13 cellular contexts compared by ENCODE assay signal in genomic region chr11:95084509-95084908, GRCh38. TPM values are rescaled to one million over a fixed set of nuclear protein-coding genes. Genes with fewer than 3 reads are reported as not detected.
DNase-seq lines count a peak whose midpoint lies in the region; ATAC-seq and TF ChIP-seq lines count a peak whose summit lies in the region.
"Had no signal": no experiment of that assay in that cellular context is flagged by ENCODE, and none has a peak within 500 bp of the region (broad histone marks: within the 10 kb centered on the region; RNA-seq: fewer than 3 reads in every experiment).

No MANE protein-coding gene starts in this region.

- peaks cover 42% of the 10 kb centered on the region for H3K4me1 Mint-ChIP-seq in activated CD4-positive, alpha-beta T cell treated with anti-CD3 and anti-CD28 coated beads for 36 hours
- peaks cover 29% of the 10 kb centered on the region for H3K4me1 Mint-ChIP-seq in activated CD4-positive, alpha-beta T cell treated with anti-CD3 and anti-CD28 coated beads, Interleukin-2, amount 10 ng/mL, durations not matched to agents 7 days and 5 days
- peaks cover 49% of the 10 kb centered on the region for H3K4me1 Mint-ChIP-seq in stimulated activated naive CD8-positive, alpha-beta T cell treated with anti-CD3 and anti-CD28 coated beads, Interleukin-15, amount 100 ng/mL, for 72 hours

- H3K27ac ChIP-seq in cingulate gyrus (ENCODE audit: low read depth, low read length) = peak overlapping the region; percentile 26
- H3K27ac ChIP-seq: gastrocnemius medialis had no signal

- peak overlapping the region; percentile 87 for H3K27ac Mint-ChIP-seq in activated CD4-positive, alpha-beta T cell treated with anti-CD3 and anti-CD28 coated beads for 36 hours
- no peak overlapping the region for H3K27ac Mint-ChIP-seq in activated CD4-positive, alpha-beta T cell treated with anti-CD3 and anti-CD28 coated beads, Interleukin-2, amount 10 ng/mL, durations not matched to agents 7 days and 5 days
- peak overlapping the region in 1 of 2 donors; percentile 80 for H3K27ac Mint-ChIP-seq in stimulated activated naive CD8-positive, alpha-beta T cell treated with anti-CD3 and anti-CD28 coated beads, Interleukin-15, amount 100 ng/mL, for 72 hours

- no peak overlapping the region for H3K4me3 Mint-ChIP-seq in activated CD4-positive, alpha-beta T cell treated with anti-CD3 and anti-CD28 coated beads for 36 hours
- H3K4me3 Mint-ChIP-seq in activated CD4-positive, alpha-beta T cell treated with anti-CD3 and anti-CD28 coated beads, Interleukin-2, amount 10 ng/mL, durations not matched to agents 7 days and 5 days = no peak overlapping the region
- H3K4me3 Mint-ChIP-seq in stimulated activated naive CD8-positive, alpha-beta T cell treated with anti-CD3 and anti-CD28 coated beads, Interleukin-15, amount 100 ng/mL, for 72 hours = peak overlapping the region; percentile 1 to 36

- no peaks in the 10 kb centered on the region for H3K9me3 Mint-ChIP-seq in activated CD4-positive, alpha-beta T cell treated with anti-CD3 and anti-CD28 coated beads for 36 hours (ENCODE audit: low read depth)
- H3K9me3 Mint-ChIP-seq in activated CD4-positive, alpha-beta T cell treated with anti-CD3 and anti-CD28 coated beads, Interleukin-2, amount 10 ng/mL, durations not matched to agents 7 days and 5 days = no peaks in the 10 kb centered on the region
- no peaks in the 10 kb centered on the region for H3K9me3 Mint-ChIP-seq in stimulated activated naive CD8-positive, alpha-beta T cell treated with anti-CD3 and anti-CD28 coated beads, Interleukin-15, amount 100 ng/mL, for 72 hours

- no peaks in the 10 kb centered on the region for H3K27me3 Mint-ChIP-seq in activated CD4-positive, alpha-beta T cell treated with anti-CD3 and anti-CD28 coated beads for 36 hours
- H3K27me3 Mint-ChIP-seq in activated CD4-positive, alpha-beta T cell treated with anti-CD3 and anti-CD28 coated beads, Interleukin-2, amount 10 ng/mL, durations not matched to agents 7 days and 5 days = no peaks in the 10 kb centered on the region
- H3K27me3 Mint-ChIP-seq in stimulated activated naive CD8-positive, alpha-beta T cell treated with anti-CD3 and anti-CD28 coated beads, Interleukin-15, amount 100 ng/mL, for 72 hours = no peaks in the 10 kb centered on the region

- peak; percentile 82 for ATAC-seq in activated CD4-positive, alpha-beta T cell treated with anti-CD3 and anti-CD28 coated beads for 36 hours
- peak; percentile 78 for ATAC-seq in stimulated activated naive CD8-positive, alpha-beta T cell treated with anti-CD3 and anti-CD28 coated beads, Interleukin-15, amount 100 ng/mL, for 72 hours
- ATAC-seq: gastrocnemius medialis had no signal

- TF ChIP-seq POLR2A in erythroblast (IDR thresholded peaks at IDR 0.05; ENCODE audit: low read length) = no peak

- H3K36me3 Mint-ChIP-seq in activated CD4-positive, alpha-beta T cell treated with anti-CD3 and anti-CD28 coated beads for 36 hours (ENCODE audit: low read depth) = no peaks in the 10 kb centered on the region
- H3K36me3 Mint-ChIP-seq in activated CD4-positive, alpha-beta T cell treated with anti-CD3 and anti-CD28 coated beads, Interleukin-2, amount 10 ng/mL, durations not matched to agents 7 days and 5 days (ENCODE audit: low read depth) = no peaks in the 10 kb centered on the region

- CTCF ChIA-PET in activated CD4-positive, alpha-beta T cell treated with anti-CD3 and anti-CD28 coated beads for 36 hours (lab: Charles Lee) = interaction anchor here (0.6 to 6.8 kb wide), 10 partner anchors 7 to 869 kb away, joined by 3 to 76 read pairs (median 6); partner anchors contain the start of genes ENDOD1 and SRSF8
- CTCF ChIA-PET in activated CD4-positive, alpha-beta T cell treated with anti-CD3 and anti-CD28 coated beads, Interleukin-2, amount 10 ng/mL, durations not matched to agents 7 days and 5 days (lab: Charles Lee) = interaction anchor here (1.2 to 3.0 kb wide), 3 partner anchors 9 to 17 kb away, joined by 4 to 17 read pairs (median 10); partner anchors contain the start of gene SRSF8

- peak; percentile 83 for DNase-seq in activated CD4-positive, alpha-beta T cell treated with anti-CD3 and anti-CD28 coated beads for 36 hours
- DNase-seq in activated CD4-positive, alpha-beta T cell treated with anti-CD3 and anti-CD28 coated beads, Interleukin-2, amount 10 ng/mL, durations not matched to agents 7 days and 5 days = no peak
- DNase-seq in HT1080 (ENCODE audit: low read depth) (peak; percentile 44), NCI-H82 (lab: John Stamatoyannopoulos, UW) (no peak), erythroblast (lab: John Stamatoyannopoulos, UW) (no peak), NCI-H1694 treated with DMSO at 0.1 percent for 48 hours (lab: John Stamatoyannopoulos, UW) (no peak)
- peak; percentile 43 to 57 for DNase-seq in stimulated activated naive CD8-positive, alpha-beta T cell treated with anti-CD3 and anti-CD28 coated beads, Interleukin-15, amount 100 ng/mL, for 72 hours
- DNase-seq: activated CD8-positive, alpha-beta memory T cell treated with anti-CD3 and anti-CD28 coated beads for 24 hours; gastrocnemius medialis; NCI-H2171 had no signal

- POLR2A ChIA-PET in activated CD4-positive, alpha-beta T cell treated with anti-CD3 and anti-CD28 coated beads for 36 hours (lab: Charles Lee) = interaction anchor here (0.6 to 1.0 kb wide), 3 partner anchors 17 to 472 kb away, joined by 3 to 4 read pairs (median 3); partner anchors contain the start of genes CWC15, KDM4D and SRSF8
- POLR2A ChIA-PET in activated CD4-positive, alpha-beta T cell treated with anti-CD3 and anti-CD28 coated beads, Interleukin-2, amount 10 ng/mL, durations not matched to agents 7 days and 5 days (lab: Charles Lee) = interaction anchor here (0.6 to 0.7 kb wide), 2 partner anchors 12 to 66 kb away, joined by 3 to 4 read pairs; no protein-coding TSS in a partner anchor

- intact Hi-C loops in activated CD4-positive, alpha-beta T cell treated with anti-CD3 and anti-CD28 coated beads for 36 hours (cut with DNase I, micrococcal nuclease) = loop anchor here (1.0 to 10.0 kb wide), 3 partner anchors 15 to 960 kb away; partner anchors contain the start of gene PANX1 (in 1 of the 2)

RNA-seq across cellular contexts. Expression of gene ENDOD1, which starts 5.1 kb away (rescaled TPM):
- 10 to 100 TPM; 11.1 to 13.1 TPM for total RNA-seq in activated CD4-positive, alpha-beta T cell treated with anti-CD3 and anti-CD28 coated beads for 36 hours
- 10 to 100 TPM; 15.8 to 16.8 TPM for total RNA-seq in activated CD4-positive, alpha-beta T cell treated with anti-CD3 and anti-CD28 coated beads, Interleukin-2, amount 10 ng/mL, durations not matched to agents 7 days and 5 days
- 32.4 and 38.8 TPM in 2 replicates for total RNA-seq in HT1080 (2014; rRNA removed; shearing (Covaris generic))
- 25.4 and 32.8 TPM in 2 replicates for polyA plus RNA-seq in HT1080 (2015; cell fraction: cytosol; rRNA removed)
- polyA plus RNA-seq in HT1080 (2015; cell fraction: nucleus; rRNA removed) = 21.4 and 24.6 TPM in 2 replicates

RNA-seq across cellular contexts. Expression of gene SRSF8, which starts 17.8 kb away (rescaled TPM):
- total RNA-seq in activated CD4-positive, alpha-beta T cell treated with anti-CD3 and anti-CD28 coated beads for 36 hours = 10 to 100 TPM; 23.7 to 26.5 TPM
- 10 to 100 TPM; 31.5 to 37.2 TPM for total RNA-seq in activated CD4-positive, alpha-beta T cell treated with anti-CD3 and anti-CD28 coated beads, Interleukin-2, amount 10 ng/mL, durations not matched to agents 7 days and 5 days
- 12.9 and 19.0 TPM in 2 replicates for total RNA-seq in HT1080 (2014; rRNA removed; shearing (Covaris generic))
- 26.7 and 36.8 TPM in 2 replicates for polyA plus RNA-seq in HT1080 (2015; cell fraction: cytosol; rRNA removed)
- polyA plus RNA-seq in HT1080 (2015; cell fraction: nucleus; rRNA removed) = 16.2 and 22.4 TPM in 2 replicates

RNA-seq across cellular contexts. Expression of gene KDM4F, which starts 35.3 kb away (rescaled TPM):
- total RNA-seq in activated CD4-positive, alpha-beta T cell treated with anti-CD3 and anti-CD28 coated beads for 36 hours = not detected
- not detected for total RNA-seq in activated CD4-positive, alpha-beta T cell treated with anti-CD3 and anti-CD28 coated beads, Interleukin-2, amount 10 ng/mL, durations not matched to agents 7 days and 5 days
- not detected in 2 replicates for total RNA-seq in HT1080 (2014; rRNA removed; shearing (Covaris generic))
- not detected in 2 replicates for polyA plus RNA-seq in HT1080 (2015; cell fraction: cytosol; rRNA removed)
- polyA plus RNA-seq in HT1080 (2015; cell fraction: nucleus; rRNA removed) = not detected in 2 replicates
- total RNA-seq: gastrocnemius medialis, posterior vena cava had no signal
- polyA plus RNA-seq: AG04450 had no signal

RNA-seq across cellular contexts. Expression of gene KDM4E, which starts 59.5 kb away (rescaled TPM):
- total RNA-seq in activated CD4-positive, alpha-beta T cell treated with anti-CD3 and anti-CD28 coated beads for 36 hours = not detected
- total RNA-seq in activated CD4-positive, alpha-beta T cell treated with anti-CD3 and anti-CD28 coated beads, Interleukin-2, amount 10 ng/mL, durations not matched to agents 7 days and 5 days = not detected
- not detected in 2 replicates for total RNA-seq in HT1080 (2014; rRNA removed; shearing (Covaris generic))
- polyA plus RNA-seq in HT1080 (2015; cell fraction: cytosol; rRNA removed) = not detected in 2 replicates
- polyA plus RNA-seq in HT1080 (2015; cell fraction: nucleus; rRNA removed) = not detected in 2 replicates
- total RNA-seq: gastrocnemius medialis, posterior vena cava had no signal
- polyA plus RNA-seq: AG04450 had no signal

Comparison
In these comparisons a context has a peak if more than half of its experiments do, and no peak if none do; other contexts are left out.
1. DNase-seq: peak in activated CD4-positive, alpha-beta T cell treated with anti-CD3 and anti-CD28 coated beads for 36 hours (single experiment), HT1080 (single experiment) and stimulated activated naive CD8-positive, alpha-beta T cell treated with anti-CD3 and anti-CD28 coated beads, Interleukin-15, amount 100 ng/mL, for 72 hours (2 of 2); none in activated CD4-positive, alpha-beta T cell treated with anti-CD3 and anti-CD28 coated beads, Interleukin-2, amount 10 ng/mL, durations not matched to agents 7 days and 5 days (single experiment), NCI-H82 (single experiment), erythroblast (0 of 2) and NCI-H1694 treated with DMSO at 0.1 percent for 48 hours (single experiment).
2. H3K4me3 Mint-ChIP-seq: peak in stimulated activated naive CD8-positive, alpha-beta T cell treated with anti-CD3 and anti-CD28 coated beads, Interleukin-15, amount 100 ng/mL, for 72 hours (2 of 2); none in activated CD4-positive, alpha-beta T cell treated with anti-CD3 and anti-CD28 coated beads for 36 hours (single experiment) and activated CD4-positive, alpha-beta T cell treated with anti-CD3 and anti-CD28 coated beads, Interleukin-2, amount 10 ng/mL, durations not matched to agents 7 days and 5 days (single experiment).